In genomic region chr11:112797653-112798293, GRCh38 we compare ENCODE assay signal across 8 cellular contexts.
DNase-seq lines count a peak whose midpoint lies in the region; ATAC-seq, FAIRE-seq and TF ChIP-seq lines count a peak whose summit lies in the region.

No MANE protein-coding gene starts in this region.

- H3K4me2 ChIP-seq in MM.1S (ENCODE audit: low read depth, low read length): peak overlapping the region; percentile 53

- peak; percentile 83 for TF ChIP-seq CTCF in MM.1S (IDR thresholded peaks at IDR 0.05; ENCODE audit: low read length)

- H3K9ac ChIP-seq in MM.1S (ENCODE audit: low read length): no peak overlapping the region

- peak; percentile 80 for ATAC-seq in left lobe of liver

- H3K4me1 ChIP-seq in MM.1S (ENCODE audit: low read length): peaks cover 5% of the 10 kb centered on the region; the same call in 1 of the 2 replicates

- no peaks in the 10 kb centered on the region for H3K27me3 ChIP-seq in MM.1S (replicated peaks; ENCODE audit: insufficient read depth, low read length)

- H3K9me3 ChIP-seq in MM.1S (replicated peaks; ENCODE audit: insufficient read depth, low read length): no peaks in the 10 kb centered on the region

- DNase-seq in AML-193 (lab: John Stamatoyannopoulos, UW): peak; percentile 3 to 6
- no peak for DNase-seq in GM12892 (ENCODE audit: insufficient read length)
- DNase-seq in MM.1S: peak; percentile 73
- DNase-seq in amniotic epithelial cell (ENCODE audit: low read depth): peak; percentile 50
- no peak for DNase-seq in left lobe of liver (ENCODE audit: low spot score)
- no peak for DNase-seq in 8988T
- DNase-seq in T-helper 9 cell: no peak
- no peak for DNase-seq in activated CD4-positive, CD25-positive, alpha-beta regulatory T cell treated with anti-CD3 and anti-CD28 coated beads, Interleukin-2, amount 50 U/mL, for 72 hours

- H3K79me2 ChIP-seq in MM.1S (ENCODE audit: low read length): no peaks in the 10 kb centered on the region

- H3K9me2 ChIP-seq in MM.1S (replicated peaks; ENCODE audit: insufficient read depth, low read length): no peaks in the 10 kb centered on the region

- no peak for TF ChIP-seq POLR2A in GM12892 (IDR thresholded peaks at IDR 0.05; ENCODE audit: low read depth, low read length)

- H3K4me3 ChIP-seq in MM.1S (ENCODE audit: low read length): no peak overlapping the region

- peak overlapping the region; percentile 43 for H2AFZ ChIP-seq in MM.1S (ENCODE audit: low read length)

- H4K20me1 ChIP-seq in MM.1S (ENCODE audit: insufficient read depth, low read length): no peaks in the 10 kb centered on the region

- no peak overlapping the region for H3K27ac ChIP-seq in MM.1S (ENCODE audit: low read length)

- H3K36me3 ChIP-seq in MM.1S (replicated peaks; ENCODE audit: insufficient read depth, low read length): no peaks in the 10 kb centered on the region

- FAIRE-seq in GM12892 (lab: Jason Lieb, UNC): peak; percentile 84

- H3F3A ChIP-seq in MM.1S (ENCODE audit: insufficient read depth, low read length): no peaks in the 10 kb centered on the region

Comparison
In these comparisons a context has a peak if more than half of its experiments do, and no peak if none do; other contexts are left out.
1. DNase-seq: peak in AML-193 (2 of 2), MM.1S (single experiment) and amniotic epithelial cell (single experiment); none in GM12892 (single experiment), left lobe of liver (single experiment), 8988T (single experiment), T-helper 9 cell (single experiment) and activated CD4-positive, CD25-positive, alpha-beta regulatory T cell treated with anti-CD3 and anti-CD28 coated beads, Interleukin-2, amount 50 U/mL, for 72 hours (single experiment).